32 cellular contexts compared by ENCODE assay signal in the genomic region with DNA sequence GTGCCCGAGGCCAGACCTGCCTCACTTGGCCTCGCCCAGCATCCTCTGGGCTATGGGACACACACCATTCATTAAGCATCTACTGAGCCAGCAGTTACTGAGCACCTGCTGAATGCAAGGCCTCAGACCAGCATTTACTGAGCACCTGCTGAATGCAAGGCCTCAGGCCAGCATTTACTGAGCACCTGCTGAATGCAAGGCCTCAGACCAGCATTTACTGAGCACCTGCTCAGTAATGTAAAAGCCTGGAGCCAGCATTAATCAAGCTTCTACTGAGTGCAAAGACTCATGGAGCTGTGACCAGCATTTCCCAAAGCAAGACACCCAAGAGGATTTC. TPM values are rescaled to one million over a fixed set of nuclear protein-coding genes. Genes with fewer than 3 reads are reported as not detected.
"Had no signal": no experiment of that assay in that cellular context is flagged by ENCODE, and none has a peak within 500 bp of the region (broad histone marks: within the 10 kb centered on the region; RNA-seq: fewer than 3 reads in every experiment).

No MANE protein-coding gene starts in this region.

- H3K9me3 ChIP-seq: colonic mucosa, esophagus squamous epithelium, gastrocnemius medialis, heart right ventricle, left lung had no signal

- H3K9me3 Mint-ChIP-seq: dendritic cell treated with granulocyte-macrophage colony-stimulating factor and Interleukin-4, amounts not matched to agents 40 ng/mL and 50 ng/mL, for 4 days; effector memory CD8-positive, alpha-beta T cell; endodermal cell; memory B cell had no signal

- H3K27me3 ChIP-seq: colonic mucosa, esophagus squamous epithelium, gastrocnemius medialis, heart right ventricle, left lung had no signal

- DNase-seq: colonic mucosa; cortex of kidney; effector CD8-positive, alpha-beta T cell; effector memory CD8-positive, alpha-beta T cell; endodermal cell; erythroblast; esophagus squamous epithelium; foreskin fibroblast; foreskin melanocyte; gastrocnemius medialis; head of caudate nucleus; heart right ventricle; hippocampal formation; left cardiac atrium; left ventricle myocardium superior; mammary epithelial cell; mesendoderm; midbrain had no signal

- H3K27ac ChIP-seq: colonic mucosa, epithelial cell of prostate, gastrocnemius medialis, heart right ventricle, left lung had no signal

- ATAC-seq: effector memory CD8-positive, alpha-beta T cell; gastrocnemius medialis; heart right ventricle; left cardiac atrium; left lung; left ventricle myocardium superior had no signal

- H3K4me3 Mint-ChIP-seq: dendritic cell treated with granulocyte-macrophage colony-stimulating factor and Interleukin-4, amounts not matched to agents 40 ng/mL and 50 ng/mL, for 4 days; endodermal cell; memory B cell had no signal

- H3K27me3 Mint-ChIP-seq: dendritic cell treated with granulocyte-macrophage colony-stimulating factor and Interleukin-4, amounts not matched to agents 40 ng/mL and 50 ng/mL, for 4 days; effector memory CD8-positive, alpha-beta T cell; memory B cell had no signal

- H3K27ac Mint-ChIP-seq: dendritic cell treated with granulocyte-macrophage colony-stimulating factor and Interleukin-4, amounts not matched to agents 40 ng/mL and 50 ng/mL, for 4 days; endodermal cell; memory B cell had no signal

- FAIRE-seq: endometrium, islet of Langerhans, keratinocyte had no signal

- H3K36me3 Mint-ChIP-seq: memory B cell had no signal

- H3K36me3 ChIP-seq: colonic mucosa, esophagus squamous epithelium, gastrocnemius medialis, heart right ventricle had no signal

- H3K4me3 ChIP-seq: colonic mucosa, esophagus squamous epithelium, gastrocnemius medialis, heart right ventricle, left lung, lung had no signal

RNA-seq across cellular contexts. Expression of gene ONECUT3, which starts 55.1 kb away (rescaled TPM):
- total RNA-seq: dermis microvascular lymphatic vessel endothelial cell, esophagus mucosa, esophagus squamous epithelium, gastrocnemius medialis, glomerular endothelial cell, heart right ventricle, kidney epithelial cell, left cardiac atrium, left lung, left ventricle myocardium superior, lower leg skin, lung, mononuclear cell had no signal
- polyA plus RNA-seq: heart right ventricle, lung had no signal
